Comparison of ENCODE assay signal across 8 cellular contexts in the genomic region with DNA sequence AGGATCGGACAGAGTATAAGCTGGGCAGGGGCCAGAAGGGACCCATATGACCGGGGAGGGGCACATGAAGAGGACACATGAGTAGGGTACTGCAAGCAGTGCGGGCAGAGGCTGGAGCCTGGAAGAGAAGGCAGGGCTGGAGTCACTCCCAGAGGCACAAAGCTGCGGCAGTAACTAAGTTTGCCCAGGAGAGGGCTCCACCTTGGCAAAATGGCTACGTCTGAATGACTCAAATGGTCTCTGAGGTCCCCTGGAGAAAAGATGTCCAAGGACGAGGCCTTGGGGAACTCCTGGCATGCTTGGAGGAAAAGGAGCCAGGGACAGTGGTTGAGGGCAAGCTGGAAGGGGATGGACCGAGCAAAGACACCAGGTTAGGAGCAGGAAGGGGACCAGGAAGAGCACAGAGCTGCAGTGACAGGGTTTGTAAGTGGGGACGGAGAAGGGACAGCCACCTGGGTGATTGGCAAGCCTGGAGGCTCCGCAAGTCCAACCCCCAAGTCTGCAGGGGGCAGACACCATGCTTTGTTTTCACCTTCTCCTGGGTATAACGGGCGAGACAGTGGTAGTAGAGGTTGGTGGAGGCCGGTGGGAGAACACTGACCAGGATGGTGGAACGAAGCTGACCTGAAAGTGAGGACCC. TPM values are rescaled to one million over a fixed set of nuclear protein-coding genes. Genes with fewer than 3 reads are reported as not detected.
DNase-seq lines count a peak whose midpoint lies in the region; ATAC-seq and TF ChIP-seq lines count a peak whose summit lies in the region.

No MANE protein-coding gene starts in this region.

- H3K4me3 ChIP-seq in MM.1S (ENCODE audit: low read length) (no peak overlapping the region), SU-DHL-6 (ENCODE audit: insufficient read depth, low read length, poor library complexity, severe bottlenecking) (no peak overlapping the region), adipocyte (ENCODE audit: low read length) (no peak overlapping the region), sigmoid colon (no peak overlapping the region)

- no peaks in the 10 kb centered on the region for H3K27me3 ChIP-seq in MM.1S (replicated peaks; ENCODE audit: insufficient read depth, low read length)
- H3K27me3 ChIP-seq in SU-DHL-6 (ENCODE audit: low read length), result no peaks in the 10 kb centered on the region
- peaks cover 48% of the 10 kb centered on the region for H3K27me3 ChIP-seq in adipocyte (replicated peaks; ENCODE audit: control insufficient read depth, insufficient read depth, low read length)
- peaks cover 0 to 27% (median 5%) of the 10 kb centered on the region in 3 donors for H3K27me3 ChIP-seq in sigmoid colon

- H3K9me3 ChIP-seq in MM.1S (replicated peaks; ENCODE audit: insufficient read depth, low read length), result no peaks in the 10 kb centered on the region
- no peaks in the 10 kb centered on the region for H3K9me3 ChIP-seq in SU-DHL-6 (ENCODE audit: insufficient read depth, low read length)
- no peaks in the 10 kb centered on the region for H3K9me3 ChIP-seq in adipocyte (ENCODE audit: control insufficient read depth, low read length)
- H3K9me3 ChIP-seq in sigmoid colon, result no peaks in the 10 kb centered on the region

- H3K4me2 ChIP-seq in MM.1S (ENCODE audit: low read depth, low read length), result no peak overlapping the region
- H3K4me2 ChIP-seq in SU-DHL-6 (ENCODE audit: low read depth, low read length, poor library complexity, severe bottlenecking), result no peak overlapping the region

- H3K9ac ChIP-seq in MM.1S (ENCODE audit: low read length) (no peak overlapping the region), SU-DHL-6 (ENCODE audit: low read length) (no peak overlapping the region), adipocyte (ENCODE audit: low read length) (no peak overlapping the region)

- H3K79me2 ChIP-seq in MM.1S (ENCODE audit: low read length), result no peaks in the 10 kb centered on the region
- H3K79me2 ChIP-seq in SU-DHL-6 (ENCODE audit: insufficient read depth, low read length), result no peaks in the 10 kb centered on the region

- H3K4me1 ChIP-seq in MM.1S (ENCODE audit: low read length) (no peaks in the 10 kb centered on the region), adipocyte (ENCODE audit: control insufficient read depth, insufficient read depth, low read length) (no peaks in the 10 kb centered on the region), sigmoid colon (no peaks in the 10 kb centered on the region)

- WGBS in sigmoid colon, 2 donors, result 37 to 39% methylated on average over 13 of the region's 13 CpGs

- H3K9me2 ChIP-seq in MM.1S (replicated peaks; ENCODE audit: insufficient read depth, low read length), result no peaks in the 10 kb centered on the region
- H3K9me2 ChIP-seq in SU-DHL-6 (replicated peaks; ENCODE audit: insufficient read depth, low read length), result no peaks in the 10 kb centered on the region

- no peaks in the 10 kb centered on the region for H3F3A ChIP-seq in MM.1S (ENCODE audit: insufficient read depth, low read length)
- H3F3A ChIP-seq in SU-DHL-6 (ENCODE audit: insufficient read depth), result no peaks in the 10 kb centered on the region

- H4K20me1 ChIP-seq in MM.1S (ENCODE audit: insufficient read depth, low read length), result no peaks in the 10 kb centered on the region
- H4K20me1 ChIP-seq in SU-DHL-6 (ENCODE audit: low read depth, low read length), result no peaks in the 10 kb centered on the region

- TF ChIP-seq EP300 in sigmoid colon (IDR thresholded peaks at IDR 0.05), result no peak

- TF ChIP-seq CTCF in MM.1S (IDR thresholded peaks at IDR 0.05; ENCODE audit: low read length) (peak; percentile 80), SU-DHL-6 (IDR thresholded peaks at IDR 0.05; ENCODE audit: insufficient read depth, low read length, poor library complexity, severe bottlenecking) (peak; percentile 71), sigmoid colon (IDR thresholded peaks at IDR 0.05) (peak; percentile 36 to 62 (median 49))

- H3K27ac ChIP-seq in MM.1S (ENCODE audit: low read length) (no peak overlapping the region), SU-DHL-6 (ENCODE audit: low read depth, low read length) (no peak overlapping the region), sigmoid colon (no peak overlapping the region)

- no peaks in the 10 kb centered on the region for H3K36me3 ChIP-seq in MM.1S (replicated peaks; ENCODE audit: insufficient read depth, low read length)
- no peaks in the 10 kb centered on the region for H3K36me3 ChIP-seq in SU-DHL-6 (ENCODE audit: low read length)
- H3K36me3 ChIP-seq in adipocyte (ENCODE audit: control insufficient read depth, insufficient read depth, low read length, severe bottlenecking), result no peaks in the 10 kb centered on the region
- no peaks in the 10 kb centered on the region for H3K36me3 ChIP-seq in sigmoid colon

- peak; percentile 82 for ATAC-seq in left ventricle myocardium superior
- ATAC-seq in GM21423 (IDR thresholded peaks at IDR 0.05; ENCODE audit: unreplicated experiment), result no peak
- ATAC-seq in HG03196 (IDR thresholded peaks at IDR 0.05; ENCODE audit: unreplicated experiment), result no peak

- H2AFZ ChIP-seq in MM.1S (ENCODE audit: low read length), result peak overlapping the region; percentile 46; the same call in 1 of the 2 replicates
- H2AFZ ChIP-seq in SU-DHL-6 (ENCODE audit: low read depth, low read length, severe bottlenecking), result no peak overlapping the region

- intact Hi-C loops in left ventricle myocardium superior (cut with micrococcal nuclease) (no loop called here), sigmoid colon (cut with DNase I) (no loop called here)

- no peak for TF ChIP-seq POLR2A in sigmoid colon (IDR thresholded peaks at IDR 0.05)

- DNase-seq in GDM1 (lab: John Stamatoyannopoulos, UW) (peak; percentile 53), MM.1S (peak; percentile 74), adipocyte (ENCODE audit: low read depth) (peak; percentile 86), left ventricle myocardium superior (peak; percentile 56), sigmoid colon (peak; percentile 70)

RNA-seq across cellular contexts. Expression of gene LBX1, which starts 43.1 kb away (rescaled TPM):
- total RNA-seq in left ventricle myocardium superior, result not detected
- total RNA-seq in sigmoid colon, result not detected
- not detected for polyA plus RNA-seq in sigmoid colon
